In the genomic region with DNA sequence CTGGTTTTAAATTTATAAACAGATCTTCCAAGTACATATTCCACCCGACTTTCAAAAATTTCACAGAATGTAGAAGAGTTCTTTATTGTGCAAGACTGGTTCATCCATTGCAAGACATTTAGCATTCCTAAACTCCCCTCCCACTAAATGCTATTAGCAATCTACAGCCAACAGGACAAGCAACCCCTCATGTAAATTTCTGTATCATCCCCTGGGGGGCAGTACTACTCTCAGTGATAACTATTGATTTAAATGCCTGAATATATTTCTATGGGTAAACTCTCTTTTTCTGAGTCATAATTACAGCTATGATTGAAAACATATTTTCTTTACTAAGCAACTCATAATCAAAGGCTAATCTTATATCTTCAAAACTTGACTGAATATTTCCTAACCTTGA, we compare ENCODE assay signal across 1 cellular context.
TF ChIP-seq lines count a peak whose summit lies in the region.

No MANE protein-coding gene starts in this region.

TF ChIP-seq in GM23338, 12 proteins besides CTCF, POLR2A, EP300 and RAD21 (continued from another document):
- no peak for TF ChIP-seq STAT1 (IDR thresholded peaks at IDR 0.05; ENCODE audit: unreplicated experiment)
TF ChIP-seq in GM23338: peak in this region for 0.
